Comparison of ENCODE assay signal across 23 cellular contexts in the genomic region with DNA sequence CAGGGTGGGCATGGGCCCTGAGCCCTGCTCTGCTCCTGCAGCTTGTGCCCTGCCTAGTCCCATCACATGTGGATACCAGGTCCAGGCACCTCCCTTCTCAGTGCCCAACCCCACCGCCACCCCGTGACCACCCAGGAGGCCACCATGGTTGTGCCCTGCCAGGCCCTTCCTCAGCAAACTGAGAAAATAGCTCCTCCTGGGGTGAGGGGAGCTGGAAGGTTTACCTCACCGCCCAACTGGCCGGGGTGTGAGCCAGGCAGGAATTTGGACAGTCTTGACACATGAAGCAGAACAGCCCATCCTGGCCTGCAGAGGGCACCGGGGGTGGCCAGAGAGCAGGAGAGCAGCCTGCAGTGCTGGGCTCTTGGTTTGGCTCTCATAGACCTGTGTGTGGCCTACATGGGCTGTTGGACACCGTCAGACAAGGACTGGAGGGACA. TPM values are rescaled to one million over a fixed set of nuclear protein-coding genes. Genes with fewer than 3 reads are reported as not detected.
DNase-seq lines count a peak whose midpoint lies in the region; ATAC-seq and TF ChIP-seq lines count a peak whose summit lies in the region.
"Had no signal": no experiment of that assay in that cellular context is flagged by ENCODE, and none has a peak within 500 bp of the region (broad histone marks: within the 10 kb centered on the region; RNA-seq: fewer than 3 reads in every experiment).

No MANE protein-coding gene starts in this region.

- in situ Hi-C loops in HAP-1 (cut with MboI; ENCODE audit: low sequenced_read_pairs), result no loop called here

- no peak overlapping the region for H3K9ac ChIP-seq in endodermal cell (ENCODE audit: extremely low read depth, low read length, poor library complexity, severe bottlenecking)

- DNase-seq in ELR (ENCODE audit: low read depth) (peak; percentile 16), HEK293T (ENCODE audit: extremely low spot score) (peak; percentile 10), endodermal cell (peak; percentile 71), mesenteric fat pad (ENCODE audit: low spot score) (peak; percentile 53), HAP-1 (ENCODE audit: low spot score in 2 of 2) (no peak), occipital lobe (lab: John Stamatoyannopoulos, UW) (no peak)
- DNase-seq: ACHN; activated CD4-positive, alpha-beta T cell treated with anti-CD3 and anti-CD28 coated beads for 1 hour; activated naive CD8-positive, alpha-beta T cell treated with anti-CD3 and anti-CD28 coated beads for 36 hours; body of pancreas; NCI-H1417 treated with DMSO at 0.1 percent for 48 hours; NCI-H524; nucleus accumbens; retina; RPMI8226; stimulated activated CD8-positive, alpha-beta memory T cell treated with anti-CD3 and anti-CD28 coated beads, Interleukin-4, amount 100 ng/mL, for 48 hours; T-helper 9 cell had no signal

- H3K36me3 Mint-ChIP-seq in endodermal cell (ENCODE audit: low read depth), result no peaks in the 10 kb centered on the region
- H3K36me3 Mint-ChIP-seq: activated naive CD8-positive, alpha-beta T cell treated with anti-CD3 and anti-CD28 coated beads for 36 hours; CD14-positive monocyte had no signal

- H3K4me1 ChIP-seq in endodermal cell (ENCODE audit: control insufficient read depth, insufficient read depth, low read length), result peaks cover 2% of the 10 kb centered on the region
- no peaks in the 10 kb centered on the region for H3K4me1 ChIP-seq in HAP-1
- H3K4me1 ChIP-seq: body of pancreas, vagina had no signal

- H3K4me3 Mint-ChIP-seq in endodermal cell, result no peak overlapping the region
- H3K4me3 Mint-ChIP-seq: activated naive CD8-positive, alpha-beta T cell treated with anti-CD3 and anti-CD28 coated beads for 36 hours; CD14-positive monocyte had no signal

- POLR2A ChIA-PET in HEK293T (lab: Yijun Ruan, JAX), result no interaction called here

- TF ChIP-seq CTCF in endodermal cell (conservative IDR thresholded peaks at IDR 0.05), result peak; percentile 59

- H3K27me3 Mint-ChIP-seq in endodermal cell (ENCODE audit: insufficient read depth), result no peaks in the 10 kb centered on the region

- H3K4me1 Mint-ChIP-seq in endodermal cell, result peaks cover 9% of the 10 kb centered on the region
- H3K4me1 Mint-ChIP-seq: activated naive CD8-positive, alpha-beta T cell treated with anti-CD3 and anti-CD28 coated beads for 36 hours; CD14-positive monocyte had no signal

- no peaks in the 10 kb centered on the region for H3K27me3 ChIP-seq in endodermal cell (ENCODE audit: control insufficient read depth, insufficient read depth, low read length, poor library complexity, severe bottlenecking)
- peaks cover 3% of the 10 kb centered on the region; the same call in 1 of the 2 replicates for H3K27me3 ChIP-seq in HAP-1 (ENCODE audit: low read depth)
- H3K27me3 ChIP-seq: body of pancreas, vagina had no signal

- H3K36me3 ChIP-seq in endodermal cell (ENCODE audit: control insufficient read depth, insufficient read depth, low read length), result no peaks in the 10 kb centered on the region
- H3K36me3 ChIP-seq in HAP-1 (replicated peaks), result no peaks in the 10 kb centered on the region
- H3K36me3 ChIP-seq: vagina had no signal

- H3K27ac Mint-ChIP-seq in endodermal cell, result no peak overlapping the region
- H3K27ac Mint-ChIP-seq: activated naive CD8-positive, alpha-beta T cell treated with anti-CD3 and anti-CD28 coated beads for 36 hours had no signal

- no peaks in the 10 kb centered on the region for H3K9me3 ChIP-seq in endodermal cell (ENCODE audit: control insufficient read depth, low read length)
- no peaks in the 10 kb centered on the region for H3K9me3 ChIP-seq in HAP-1
- H3K9me3 ChIP-seq: body of pancreas, vagina had no signal

- H3K27ac ChIP-seq in endodermal cell (ENCODE audit: low read depth, low read length), result no peak overlapping the region
- H3K27ac ChIP-seq: body of pancreas, vagina had no signal

- CTCF ChIA-PET in HEK293T (lab: Yijun Ruan, JAX), result no interaction called here

- no peaks in the 10 kb centered on the region for H3K9me3 Mint-ChIP-seq in endodermal cell
- H3K9me3 Mint-ChIP-seq: activated naive CD8-positive, alpha-beta T cell treated with anti-CD3 and anti-CD28 coated beads for 36 hours; CD14-positive monocyte had no signal

- H3K4me3 ChIP-seq in endodermal cell (ENCODE audit: low read length), result no peak overlapping the region
- H3K4me3 ChIP-seq in HAP-1, result no peak overlapping the region
- H3K4me3 ChIP-seq: body of pancreas, vagina had no signal

- ATAC-seq in GM21423 (IDR thresholded peaks at IDR 0.05; ENCODE audit: unreplicated experiment), result no peak
- no peak for ATAC-seq in GM18867 (IDR thresholded peaks at IDR 0.05; ENCODE audit: unreplicated experiment)
- ATAC-seq: body of pancreas had no signal

- 75 to 91% methylated on average over 2 to 6 of the region's 6 CpGs for WGBS in endodermal cell (ENCODE audit: insufficient coverage in 1 of 2, insufficient read length in 1 of 2), 2 experiments

TF ChIP-seq in HEK293T, 16 proteins besides CTCF, POLR2A, EP300 and RAD21:
- no peak for TF ChIP-seq L3MBTL2 (conservative IDR thresholded peaks at IDR 0.05)
- no peak for TF ChIP-seq CTBP1 (IDR thresholded peaks at IDR 0.05; ENCODE audit: borderline replicate concordance)
- no peak for TF ChIP-seq FOXA1 (IDR thresholded peaks at IDR 0.05)
- no peak for TF ChIP-seq HDGF (IDR thresholded peaks at IDR 0.05; ENCODE audit: borderline replicate concordance)
- no peak for TF ChIP-seq SUZ12 (IDR thresholded peaks at IDR 0.05)
- no peak for TF ChIP-seq BHLHE40 (IDR thresholded peaks at IDR 0.05; ENCODE audit: borderline replicate concordance)
- TF ChIP-seq TARDBP (IDR thresholded peaks at IDR 0.05), result no peak
- TF ChIP-seq FOXM1 (IDR thresholded peaks at IDR 0.05; ENCODE audit: borderline replicate concordance), result no peak
- TF ChIP-seq, protein P1, sequence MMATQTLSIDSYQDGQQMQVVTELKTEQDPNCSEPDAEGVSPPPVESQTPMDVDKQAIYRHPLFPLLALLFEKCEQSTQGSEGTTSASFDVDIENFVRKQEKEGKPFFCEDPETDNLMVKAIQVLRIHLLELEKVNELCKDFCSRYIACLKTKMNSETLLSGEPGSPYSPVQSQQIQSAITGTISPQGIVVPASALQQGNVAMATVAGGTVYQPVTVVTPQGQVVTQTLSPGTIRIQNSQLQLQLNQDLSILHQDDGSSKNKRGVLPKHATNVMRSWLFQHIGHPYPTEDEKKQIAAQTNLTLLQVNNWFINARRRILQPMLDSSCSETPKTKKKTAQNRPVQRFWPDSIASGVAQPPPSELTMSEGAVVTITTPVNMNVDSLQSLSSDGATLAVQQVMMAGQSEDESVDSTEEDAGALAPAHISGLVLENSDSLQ (IDR thresholded peaks at IDR 0.05), result no peak
- no peak for TF ChIP-seq ZNF384 (IDR thresholded peaks at IDR 0.05)
- no peak for TF ChIP-seq ARNT (IDR thresholded peaks at IDR 0.05)
- TF ChIP-seq LEF1 (IDR thresholded peaks at IDR 0.05; ENCODE audit: borderline replicate concordance), result no peak
- TF ChIP-seq SP1 (IDR thresholded peaks at IDR 0.05), result no peak

RNA-seq across cellular contexts. Expression of a gene that starts 11.4 kb away (rescaled TPM):
- not detected for total RNA-seq in endodermal cell
- polyA plus RNA-seq in endodermal cell (2013, experiment 1 of 2), result not detected
- polyA plus RNA-seq in endodermal cell (2013, experiment 2 of 2), result not detected
- not detected for total RNA-seq in mesenteric fat pad
- total RNA-seq in occipital lobe, result not detected
- total RNA-seq: activated naive CD8-positive, alpha-beta T cell treated with anti-CD3 and anti-CD28 coated beads for 36 hours; body of pancreas; lower leg skin; M059J; vagina had no signal
- polyA plus RNA-seq: CD14-positive monocyte had no signal

RNA-seq across cellular contexts. Expression of a gene that starts 46.2 kb away (rescaled TPM):
- total RNA-seq in endodermal cell (1 to 10 TPM; 1.6 to 6.7 TPM), mesenteric fat pad (2.3 TPM), occipital lobe (not detected)
- 0.64 TPM for polyA plus RNA-seq in endodermal cell (2013, experiment 1 of 2)
- 0.37 TPM for polyA plus RNA-seq in endodermal cell (2013, experiment 2 of 2)
- total RNA-seq: activated naive CD8-positive, alpha-beta T cell treated with anti-CD3 and anti-CD28 coated beads for 36 hours; M059J had no signal

RNA-seq across cellular contexts. Expression of a gene that starts 52.5 kb away (rescaled TPM):
- total RNA-seq in endodermal cell (not detected), mesenteric fat pad (not detected), occipital lobe (not detected)
- polyA plus RNA-seq in endodermal cell (2013, experiment 1 of 2), result not detected
- polyA plus RNA-seq in endodermal cell (2013, experiment 2 of 2), result not detected
- total RNA-seq: activated naive CD8-positive, alpha-beta T cell treated with anti-CD3 and anti-CD28 coated beads for 36 hours; body of pancreas; lower leg skin; vagina had no signal
- polyA plus RNA-seq: CD14-positive monocyte had no signal

Comparison
In these comparisons a context has a peak if more than half of its experiments do, and no peak if none do; other contexts are left out.
1. DNase-seq: peak in ELR (single experiment), HEK293T (single experiment), endodermal cell (single experiment) and mesenteric fat pad (single experiment); none in HAP-1 (0 of 2) and occipital lobe (single experiment).